ENCODE assay signal across 1 cellular context in the genomic region with DNA sequence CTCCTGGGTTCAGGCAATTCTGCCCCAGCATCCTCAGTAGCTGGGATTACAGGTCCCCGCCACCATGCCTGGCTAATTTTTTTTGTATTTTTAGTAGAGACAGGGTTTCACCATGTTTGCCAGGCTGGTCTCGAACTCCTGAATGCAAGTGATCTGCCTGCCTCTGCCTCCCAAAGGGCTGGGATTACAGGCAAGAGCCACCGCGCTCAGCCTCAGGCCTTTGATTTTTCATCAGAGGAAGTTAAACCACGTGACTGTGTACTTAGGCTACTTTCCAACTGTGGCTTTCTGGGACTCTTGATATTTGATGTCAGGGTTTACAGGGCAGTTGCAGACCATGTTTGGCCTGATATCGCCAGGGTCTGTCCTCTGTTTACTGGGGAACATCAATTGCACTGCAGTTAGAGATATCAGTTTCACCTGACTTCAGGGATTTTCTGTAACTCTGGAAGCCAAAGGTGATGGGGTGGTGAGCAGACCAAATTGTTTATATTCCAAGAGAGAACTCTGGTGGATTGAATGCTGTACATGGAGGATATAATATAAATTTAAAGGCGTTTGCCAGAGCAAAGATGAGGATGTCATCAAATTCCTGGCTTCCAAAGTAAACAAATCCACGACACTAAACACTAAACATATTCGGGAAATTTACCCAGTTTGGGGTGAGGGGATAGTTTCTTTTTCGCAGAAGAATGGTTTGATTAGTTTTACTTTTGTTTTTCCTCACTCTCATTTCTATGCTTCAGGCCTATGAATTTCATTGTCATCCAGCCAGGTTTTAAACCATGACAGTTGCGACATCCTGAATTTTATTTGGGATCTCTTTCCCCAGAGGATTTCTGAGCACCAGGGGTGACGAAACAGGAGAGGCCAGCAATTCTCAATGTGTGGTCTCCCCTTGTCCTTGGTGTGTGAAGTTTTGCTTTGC.
TF ChIP-seq lines count a peak whose summit lies in the region.

No MANE protein-coding gene starts in this region.

TF ChIP-seq in HepG2, 621 proteins besides CTCF, POLR2A, EP300 and RAD21 (continued from another document and continues in another):
- TF ChIP-seq, protein P1, sequence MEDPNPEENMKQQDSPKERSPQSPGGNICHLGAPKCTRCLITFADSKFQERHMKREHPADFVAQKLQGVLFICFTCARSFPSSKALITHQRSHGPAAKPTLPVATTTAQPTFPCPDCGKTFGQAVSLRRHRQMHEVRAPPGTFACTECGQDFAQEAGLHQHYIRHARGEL (CRISPR knock-in tag; IDR thresholded peaks at IDR 0.05), result no peak
- TF ChIP-seq TAF1 (CRISPR knock-in tag; IDR thresholded peaks at IDR 0.05) (no peak), ZNF484 (CRISPR knock-in tag; IDR thresholded peaks at IDR 0.05; ENCODE audit: borderline replicate concordance, low read depth) (no peak), NCOR1 (IDR thresholded peaks at IDR 0.05; ENCODE audit: borderline replicate concordance, low read length) (peak; percentile 72; the same call in 1 of the 2 replicates), KAT8 (CRISPR knock-in tag; IDR thresholded peaks at IDR 0.05) (peak; percentile 81), GPBP1L1 (CRISPR knock-in tag; IDR thresholded peaks at IDR 0.05) (no peak), JARID2 (CRISPR knock-in tag; IDR thresholded peaks at IDR 0.05; ENCODE audit: insufficient replicate concordance) (no peak), ZBTB46 (CRISPR knock-in tag; IDR thresholded peaks at IDR 0.05; ENCODE audit: borderline replicate concordance) (no peak), MEF2D (CRISPR knock-in tag; IDR thresholded peaks at IDR 0.05) (no peak; the same call in none of the 2 replicates), ZNF207 (IDR thresholded peaks at IDR 0.05; ENCODE audit: borderline replicate concordance) (no peak), ZBTB38 (CRISPR knock-in tag; IDR thresholded peaks at IDR 0.05) (no peak), TOPORS (CRISPR knock-in tag; IDR thresholded peaks at IDR 0.05) (0 out of 2 replicates have a peak, but pooled peaks have one; percentile 58), ZNF530 (CRISPR knock-in tag; IDR thresholded peaks at IDR 0.05; ENCODE audit: low read depth) (no peak), KDM5A (IDR thresholded peaks at IDR 0.05; ENCODE audit: borderline replicate concordance, low read length) (peak; percentile 54), HNRNPH1 (optimal IDR thresholded peaks at IDR 0.05; ENCODE audit: low read depth, low read length) (no peak), ZNF496 (CRISPR knock-in tag; IDR thresholded peaks at IDR 0.05; ENCODE audit: insufficient replicate concordance) (no peak), ZNF460 (CRISPR knock-in tag; IDR thresholded peaks at IDR 0.05; ENCODE audit: borderline replicate concordance) (peak; percentile 17; the same call in 1 of the 2 replicates), MED8 (CRISPR knock-in tag; IDR thresholded peaks at IDR 0.05; ENCODE audit: insufficient replicate concordance) (no peak), KAT7 (CRISPR knock-in tag; IDR thresholded peaks at IDR 0.05; ENCODE audit: borderline replicate concordance) (no peak; the same call in 1 of the 2 replicates), ZBTB8A (CRISPR knock-in tag; IDR thresholded peaks at IDR 0.05; ENCODE audit: borderline replicate concordance, low read depth) (no peak), SP4 (CRISPR knock-in tag; IDR thresholded peaks at IDR 0.05) (0 out of 2 replicates have a peak, but pooled peaks have one; percentile 53), GZF1 (CRISPR knock-in tag; IDR thresholded peaks at IDR 0.05) (no peak), ZKSCAN1 (IDR thresholded peaks at IDR 0.05; ENCODE audit: low read length) (peak; percentile 31; the same call in 1 of the 2 replicates), ZBTB49 (CRISPR knock-in tag; IDR thresholded peaks at IDR 0.05; ENCODE audit: borderline replicate concordance) (no peak), GTF3A (CRISPR knock-in tag; conservative IDR thresholded peaks at IDR 0.05) (no peak), NRL (CRISPR knock-in tag; IDR thresholded peaks at IDR 0.05; ENCODE audit: borderline replicate concordance) (no peak), ZNF234 (CRISPR knock-in tag; conservative IDR thresholded peaks at IDR 0.05) (no peak)
- TF ChIP-seq, protein P2, sequence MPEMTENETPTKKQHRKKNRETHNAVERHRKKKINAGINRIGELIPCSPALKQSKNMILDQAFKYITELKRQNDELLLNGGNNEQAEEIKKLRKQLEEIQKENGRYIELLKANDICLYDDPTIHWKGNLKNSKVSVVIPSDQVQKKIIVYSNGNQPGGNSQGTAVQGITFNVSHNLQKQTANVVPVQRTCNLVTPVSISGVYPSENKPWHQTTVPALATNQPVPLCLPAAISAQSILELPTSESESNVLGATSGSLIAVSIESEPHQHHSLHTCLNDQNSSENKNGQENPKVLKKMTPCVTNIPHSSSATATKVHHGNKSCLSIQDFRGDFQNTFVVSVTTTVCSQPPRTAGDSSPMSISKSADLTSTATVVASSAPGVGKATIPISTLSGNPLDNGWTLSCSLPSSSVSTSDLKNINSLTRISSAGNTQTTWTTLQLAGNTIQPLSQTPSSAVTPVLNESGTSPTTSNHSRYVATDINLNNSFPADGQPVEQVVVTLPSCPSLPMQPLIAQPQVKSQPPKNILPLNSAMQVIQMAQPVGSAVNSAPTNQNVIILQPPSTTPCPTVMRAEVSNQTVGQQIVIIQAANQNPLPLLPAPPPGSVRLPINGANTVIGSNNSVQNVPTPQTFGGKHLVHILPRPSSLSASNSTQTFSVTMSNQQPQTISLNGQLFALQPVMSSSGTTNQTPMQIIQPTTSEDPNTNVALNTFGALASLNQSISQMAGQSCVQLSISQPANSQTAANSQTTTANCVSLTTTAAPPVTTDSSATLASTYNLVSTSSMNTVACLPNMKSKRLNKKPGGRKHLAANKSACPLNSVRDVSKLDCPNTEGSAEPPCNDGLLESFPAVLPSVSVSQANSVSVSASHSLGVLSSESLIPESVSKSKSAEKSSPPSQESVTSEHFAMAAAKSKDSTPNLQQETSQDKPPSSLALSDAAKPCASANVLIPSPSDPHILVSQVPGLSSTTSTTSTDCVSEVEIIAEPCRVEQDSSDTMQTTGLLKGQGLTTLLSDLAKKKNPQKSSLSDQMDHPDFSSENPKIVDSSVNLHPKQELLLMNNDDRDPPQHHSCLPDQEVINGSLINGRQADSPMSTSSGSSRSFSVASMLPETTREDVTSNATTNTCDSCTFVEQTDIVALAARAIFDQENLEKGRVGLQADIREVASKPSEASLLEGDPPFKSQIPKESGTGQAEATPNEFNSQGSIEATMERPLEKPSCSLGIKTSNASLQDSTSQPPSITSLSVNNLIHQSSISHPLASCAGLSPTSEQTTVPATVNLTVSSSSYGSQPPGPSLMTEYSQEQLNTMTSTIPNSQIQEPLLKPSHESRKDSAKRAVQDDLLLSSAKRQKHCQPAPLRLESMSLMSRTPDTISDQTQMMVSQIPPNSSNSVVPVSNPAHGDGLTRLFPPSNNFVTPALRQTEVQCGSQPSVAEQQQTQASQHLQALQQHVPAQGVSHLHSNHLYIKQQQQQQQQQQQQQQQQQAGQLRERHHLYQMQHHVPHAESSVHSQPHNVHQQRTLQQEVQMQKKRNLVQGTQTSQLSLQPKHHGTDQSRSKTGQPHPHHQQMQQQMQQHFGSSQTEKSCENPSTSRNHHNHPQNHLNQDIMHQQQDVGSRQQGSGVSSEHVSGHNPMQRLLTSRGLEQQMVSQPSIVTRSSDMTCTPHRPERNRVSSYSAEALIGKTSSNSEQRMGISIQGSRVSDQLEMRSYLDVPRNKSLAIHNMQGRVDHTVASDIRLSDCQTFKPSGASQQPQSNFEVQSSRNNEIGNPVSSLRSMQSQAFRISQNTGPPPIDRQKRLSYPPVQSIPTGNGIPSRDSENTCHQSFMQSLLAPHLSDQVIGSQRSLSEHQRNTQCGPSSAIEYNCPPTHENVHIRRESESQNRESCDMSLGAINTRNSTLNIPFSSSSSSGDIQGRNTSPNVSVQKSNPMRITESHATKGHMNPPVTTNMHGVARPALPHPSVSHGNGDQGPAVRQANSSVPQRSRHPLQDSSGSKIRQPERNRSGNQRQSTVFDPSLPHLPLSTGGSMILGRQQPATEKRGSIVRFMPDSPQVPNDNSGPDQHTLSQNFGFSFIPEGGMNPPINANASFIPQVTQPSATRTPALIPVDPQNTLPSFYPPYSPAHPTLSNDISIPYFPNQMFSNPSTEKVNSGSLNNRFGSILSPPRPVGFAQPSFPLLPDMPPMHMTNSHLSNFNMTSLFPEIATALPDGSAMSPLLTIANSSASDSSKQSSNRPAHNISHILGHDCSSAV (CRISPR knock-in tag; IDR thresholded peaks at IDR 0.05; ENCODE audit: borderline replicate concordance), result no peak
- TF ChIP-seq, protein P3, sequence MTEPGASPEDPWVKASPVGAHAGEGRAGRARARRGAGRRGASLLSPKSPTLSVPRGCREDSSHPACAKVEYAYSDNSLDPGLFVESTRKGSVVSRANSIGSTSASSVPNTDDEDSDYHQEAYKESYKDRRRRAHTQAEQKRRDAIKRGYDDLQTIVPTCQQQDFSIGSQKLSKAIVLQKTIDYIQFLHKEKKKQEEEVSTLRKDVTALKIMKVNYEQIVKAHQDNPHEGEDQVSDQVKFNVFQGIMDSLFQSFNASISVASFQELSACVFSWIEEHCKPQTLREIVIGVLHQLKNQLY (CRISPR knock-in tag; IDR thresholded peaks at IDR 0.05), result peak; percentile 77; the same call in 1 of the 2 replicates
- TF ChIP-seq, protein P4, sequence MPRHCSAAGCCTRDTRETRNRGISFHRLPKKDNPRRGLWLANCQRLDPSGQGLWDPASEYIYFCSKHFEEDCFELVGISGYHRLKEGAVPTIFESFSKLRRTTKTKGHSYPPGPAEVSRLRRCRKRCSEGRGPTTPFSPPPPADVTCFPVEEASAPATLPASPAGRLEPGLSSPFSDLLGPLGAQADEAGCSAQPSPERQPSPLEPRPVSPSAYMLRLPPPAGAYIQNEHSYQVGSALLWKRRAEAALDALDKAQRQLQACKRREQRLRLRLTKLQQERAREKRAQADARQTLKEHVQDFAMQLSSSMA (CRISPR knock-in tag; IDR thresholded peaks at IDR 0.05), result no peak
- TF ChIP-seq, protein P5, sequence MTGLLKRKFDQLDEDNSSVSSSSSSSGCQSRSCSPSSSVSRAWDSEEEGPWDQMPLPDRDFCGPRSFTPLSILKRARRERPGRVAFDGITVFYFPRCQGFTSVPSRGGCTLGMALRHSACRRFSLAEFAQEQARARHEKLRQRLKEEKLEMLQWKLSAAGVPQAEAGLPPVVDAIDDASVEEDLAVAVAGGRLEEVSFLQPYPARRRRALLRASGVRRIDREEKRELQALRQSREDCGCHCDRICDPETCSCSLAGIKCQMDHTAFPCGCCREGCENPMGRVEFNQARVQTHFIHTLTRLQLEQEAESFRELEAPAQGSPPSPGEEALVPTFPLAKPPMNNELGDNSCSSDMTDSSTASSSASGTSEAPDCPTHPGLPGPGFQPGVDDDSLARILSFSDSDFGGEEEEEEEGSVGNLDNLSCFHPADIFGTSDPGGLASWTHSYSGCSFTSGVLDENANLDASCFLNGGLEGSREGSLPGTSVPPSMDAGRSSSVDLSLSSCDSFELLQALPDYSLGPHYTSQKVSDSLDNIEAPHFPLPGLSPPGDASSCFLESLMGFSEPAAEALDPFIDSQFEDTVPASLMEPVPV (CRISPR knock-in tag; IDR thresholded peaks at IDR 0.05), result no peak
- TF ChIP-seq, protein P6, sequence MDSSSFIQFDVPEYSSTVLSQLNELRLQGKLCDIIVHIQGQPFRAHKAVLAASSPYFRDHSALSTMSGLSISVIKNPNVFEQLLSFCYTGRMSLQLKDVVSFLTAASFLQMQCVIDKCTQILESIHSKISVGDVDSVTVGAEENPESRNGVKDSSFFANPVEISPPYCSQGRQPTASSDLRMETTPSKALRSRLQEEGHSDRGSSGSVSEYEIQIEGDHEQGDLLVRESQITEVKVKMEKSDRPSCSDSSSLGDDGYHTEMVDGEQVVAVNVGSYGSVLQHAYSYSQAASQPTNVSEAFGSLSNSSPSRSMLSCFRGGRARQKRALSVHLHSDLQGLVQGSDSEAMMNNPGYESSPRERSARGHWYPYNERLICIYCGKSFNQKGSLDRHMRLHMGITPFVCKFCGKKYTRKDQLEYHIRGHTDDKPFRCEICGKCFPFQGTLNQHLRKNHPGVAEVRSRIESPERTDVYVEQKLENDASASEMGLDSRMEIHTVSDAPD (CRISPR knock-in tag; IDR thresholded peaks at IDR 0.05), result no peak
- TF ChIP-seq, protein P7, sequence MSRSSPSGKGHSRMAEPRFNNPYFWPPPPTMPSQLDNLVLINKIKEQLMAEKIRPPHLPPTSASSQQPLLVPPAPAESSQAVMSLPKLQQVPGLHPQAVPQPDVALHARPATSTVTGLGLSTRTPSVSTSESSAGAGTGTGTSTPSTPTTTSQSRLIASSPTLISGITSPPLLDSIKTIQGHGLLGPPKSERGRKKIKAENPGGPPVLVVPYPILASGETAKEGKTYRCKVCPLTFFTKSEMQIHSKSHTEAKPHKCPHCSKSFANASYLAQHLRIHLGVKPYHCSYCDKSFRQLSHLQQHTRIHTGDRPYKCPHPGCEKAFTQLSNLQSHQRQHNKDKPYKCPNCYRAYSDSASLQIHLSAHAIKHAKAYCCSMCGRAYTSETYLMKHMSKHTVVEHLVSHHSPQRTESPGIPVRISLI (CRISPR knock-in tag; IDR thresholded peaks at IDR 0.05; ENCODE audit: borderline replicate concordance), result no peak
